8 cellular contexts compared by ENCODE assay signal in the genomic region with DNA sequence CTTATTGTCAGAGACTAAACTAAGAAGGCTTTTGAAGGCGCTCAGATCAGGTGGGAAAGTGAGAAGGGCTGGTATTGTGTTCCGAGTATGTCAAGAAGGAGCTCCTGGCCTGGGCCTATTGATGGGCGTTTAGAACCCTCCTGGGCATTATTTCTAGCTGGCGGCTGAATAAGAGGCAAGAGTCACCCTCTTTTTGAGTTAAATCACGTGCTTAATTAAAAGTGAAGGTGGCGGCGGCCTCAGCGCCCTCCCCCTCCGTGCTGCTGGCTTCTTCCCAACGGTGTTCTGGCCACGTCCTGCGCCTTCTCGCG. TPM values are rescaled to one million over a fixed set of nuclear protein-coding genes. Genes with fewer than 3 reads are reported as not detected.
A peak's percentile ranks its signal among the peaks of the same experiment; 100 is the strongest.
DNase-seq lines count a peak whose midpoint lies in the region; ATAC-seq, FAIRE-seq and TF ChIP-seq lines count a peak whose summit lies in the region.

No MANE protein-coding gene starts in this region.

- H3K27ac ChIP-seq in HepG2 (ENCODE audit: extremely low read length, insufficient read depth, low read length) (no peak overlapping the region), testis (peak overlapping the region; percentile 36 to 55)

- TF ChIP-seq POLR2A in HepG2 (IDR thresholded peaks at IDR 0.05; ENCODE audit: insufficient read depth in 1 of 2, low read depth in 2 of 2, low read length in 2 of 2) (no peak), testis (IDR thresholded peaks at IDR 0.05) (no peak)

- peaks cover 2% of the 10 kb centered on the region for H3K36me3 Mint-ChIP-seq in activated CD8-positive, alpha-beta T cell treated with anti-CD3 and anti-CD28 coated beads for 36 hours (ENCODE audit: low read depth)

- POLR2A ChIA-PET in activated CD8-positive, alpha-beta T cell treated with anti-CD3 and anti-CD28 coated beads for 36 hours (lab: Charles Lee) = no interaction called here
- POLR2A ChIA-PET in HepG2 (lab: Yijun Ruan, JAX) = interaction anchor here (1.0 to 1.3 kb wide), 2 partner anchors 15 to 16 kb away, joined by 3 read pairs; no protein-coding TSS in a partner anchor

- peak overlapping the region; percentile 62 for H3K4me3 Mint-ChIP-seq in activated CD8-positive, alpha-beta T cell treated with anti-CD3 and anti-CD28 coated beads for 36 hours

- in situ Hi-C loops in HepG2 (cut with HindIII; ENCODE audit: extremely low pct_ligation_motif_present, low pct_unique_long_range_greater_than_20kb) = no loop called here

- 32% methylated on average over 4 of the region's 14 CpGs for WGBS in HepG2 (ENCODE audit: low lambda C conversion rate)
- WGBS in testis, 2 donors = 8 to 10% methylated on average over 6 to 14 of the region's 14 CpGs

- H3K9ac ChIP-seq in HepG2 (ENCODE audit: insufficient read depth, low read depth, low read length) = no peak overlapping the region

- H3K4me1 Mint-ChIP-seq in activated CD8-positive, alpha-beta T cell treated with anti-CD3 and anti-CD28 coated beads for 36 hours (ENCODE audit: low read depth) = peaks cover 9% of the 10 kb centered on the region

- no peak for FAIRE-seq in HepG2 (lab: Jason Lieb, UNC)

- H3K4me3 ChIP-seq in HepG2 (replicated peaks in 1 of 3; ENCODE audit: insufficient read depth in 1 of 3, low read depth in 2 of 3, low read length in 3 of 3) (peak overlapping the region; percentile 10 to 58 (median 46); a peak in 4 of 6 replicates), testis (peak overlapping the region; percentile 61 to 63)

- ATAC-seq in activated CD8-positive, alpha-beta T cell treated with anti-CD3 and anti-CD28 coated beads for 36 hours = no peak
- ATAC-seq in HepG2 (peak; percentile 31), GM18870 (IDR thresholded peaks at IDR 0.05; ENCODE audit: unreplicated experiment) (no peak)

- H2AFZ ChIP-seq in HepG2 (ENCODE audit: low read length) = no peak overlapping the region

- H3K27me3 ChIP-seq in HepG2 (ENCODE audit: control insufficient read depth in 1 of 2, insufficient read depth in 2 of 2, low read length in 2 of 2) (peaks cover 2 to 35% of the 10 kb centered on the region in 2 experiments; a peak in 4 of 5 replicates), testis (no peaks in the 10 kb centered on the region)

- no peak overlapping the region for H3K27ac Mint-ChIP-seq in activated CD8-positive, alpha-beta T cell treated with anti-CD3 and anti-CD28 coated beads for 36 hours

- no peak for TF ChIP-seq RAD21 in HepG2 (CRISPR knock-in tag; IDR thresholded peaks at IDR 0.05)

- intact Hi-C loops in activated CD8-positive, alpha-beta T cell treated with anti-CD3 and anti-CD28 coated beads for 36 hours (cut with micrococcal nuclease) = no loop called here
- intact Hi-C loops in HepG2 (cut with micrococcal nuclease; ENCODE audit: unreplicated experiment) = no loop called here
- intact Hi-C loops in testis (cut with DNase I; ENCODE audit: low total_unique reads) = no loop called here

- TF ChIP-seq EP300 in HepG2 (IDR thresholded peaks at IDR 0.05; ENCODE audit: low read depth in 2 of 2, low read length in 2 of 2) (no peak), HepG2 (CRISPR knock-in tag; IDR thresholded peaks at IDR 0.05; ENCODE audit: borderline replicate concordance) (no peak)

- no peaks in the 10 kb centered on the region for H4K20me1 ChIP-seq in HepG2 (ENCODE audit: insufficient read depth, low read length)

- peaks cover 28% of the 10 kb centered on the region for H3K4me1 ChIP-seq in HepG2 (ENCODE audit: insufficient read depth, low read length)
- H3K4me1 ChIP-seq in testis = no peaks in the 10 kb centered on the region

- peak; percentile 2 for DNase-seq in activated CD4-positive, alpha-beta T cell treated with anti-CD3 and anti-CD28 coated beads, Interleukin-2, amount 50 U/mL, for 4 hours
- no peak for DNase-seq in activated CD4-positive, alpha-beta T cell treated with anti-CD3 and anti-CD28 coated beads for 4 hours
- DNase-seq in activated CD8-positive, alpha-beta T cell treated with anti-CD3 and anti-CD28 coated beads for 36 hours = peak; percentile 5
- no peak for DNase-seq in HepG2 (ENCODE audit: low spot score)
- no peak for DNase-seq in testis
- DNase-seq in GM03348 (ENCODE audit: low spot score) = no peak
- DNase-seq in NOMO-1 treated with dmso at 0.1 percent for 144 hours (lab: John Stamatoyannopoulos, UW; ENCODE audit: unreplicated experiment) = no peak

- H3K79me2 ChIP-seq in HepG2 (ENCODE audit: insufficient read depth, low read length) = no peaks in the 10 kb centered on the region

- peaks cover 22% of the 10 kb centered on the region for H3K9me3 Mint-ChIP-seq in activated CD8-positive, alpha-beta T cell treated with anti-CD3 and anti-CD28 coated beads for 36 hours

- CTCF ChIA-PET in activated CD8-positive, alpha-beta T cell treated with anti-CD3 and anti-CD28 coated beads for 36 hours (lab: Charles Lee) = interaction anchor here (1.0 to 4.2 kb wide), 4 partner anchors 10 to 42 kb away, joined by 3 to 36 read pairs (median 9); no protein-coding TSS in a partner anchor
- CTCF ChIA-PET in HepG2 (lab: Yijun Ruan, JAX; ENCODE audit: low intra/inter-chr PET ratio, low total read pairs) = no interaction called here

- H3K4me2 ChIP-seq in HepG2 (ENCODE audit: low read depth, low read length) = peak overlapping the region; percentile 74

- H3K27me3 Mint-ChIP-seq in activated CD8-positive, alpha-beta T cell treated with anti-CD3 and anti-CD28 coated beads for 36 hours = peaks cover 68% of the 10 kb centered on the region

- H3K9me3 ChIP-seq in HepG2 (ENCODE audit: low read length) = peaks cover 7% of the 10 kb centered on the region
- no peaks in the 10 kb centered on the region for H3K9me3 ChIP-seq in testis

- no peak for TF ChIP-seq CTCF in activated CD8-positive, alpha-beta T cell treated with anti-CD3 and anti-CD28 coated beads for 36 hours (IDR thresholded peaks at IDR 0.05)
- no peak for TF ChIP-seq CTCF in HepG2 (CRISPR knock-in tag; IDR thresholded peaks at IDR 0.05)
- TF ChIP-seq CTCF in testis (IDR thresholded peaks at IDR 0.05) = no peak

- BruUV-seq in HepG2 (replicated peaks; lab: Mats Ljungman, UMichigan) = no TSS peak

- H3K36me3 ChIP-seq in HepG2 (replicated peaks in 1 of 2; ENCODE audit: control insufficient read depth in 1 of 2, insufficient read depth in 2 of 2, low read length in 2 of 2) = no peaks in the 10 kb centered on the region
- H3K36me3 ChIP-seq in testis (ENCODE audit: low read depth, missing control alignments) = no peaks in the 10 kb centered on the region

RNA-seq across cellular contexts. Expression of a gene that starts 21.0 kb away (rescaled TPM):
- total RNA-seq in activated CD8-positive, alpha-beta T cell treated with anti-CD3 and anti-CD28 coated beads for 36 hours = 10 to 100 TPM; 16.4 to 19.2 TPM
- total RNA-seq in HepG2 (2016; rRNA removed; fragmentation: Illumina TruSeq; extraction: Trizol) (28.1 and 49.8 TPM in 2 replicates), testis (10 to 100 TPM; 52.4 to 87.9 TPM)
- total RNA-seq in HepG2 (2016; cell fraction: cytosol; rRNA removed; fragmentation: Illumina TruSeq; extraction: Trizol; ENCODE audit: low read depth) = 2.4 and 2.7 TPM in 2 replicates
- 24.8 and 48.3 TPM in 2 replicates for total RNA-seq in HepG2 (2016; cell fraction: insoluble cytoplasmic fraction; rRNA removed; fragmentation: Illumina TruSeq; extraction: Trizol)
- 7.4 and 9.1 TPM in 2 replicates for total RNA-seq in HepG2 (2016; cell fraction: membrane; rRNA removed; fragmentation: Illumina TruSeq; extraction: Trizol)
- total RNA-seq in HepG2 (2016; cell fraction: nucleus; rRNA removed; fragmentation: Illumina TruSeq; extraction: Trizol) = 53.7 and 57.7 TPM in 2 replicates
- polyA plus RNA-seq in HepG2 (2011; rRNA removed) (51.0 and 56.7 TPM in 2 replicates), testis (ENCODE audit: insufficient read depth, low read depth, low replicate concordance) (84.2 TPM)
- polyA plus RNA-seq in HepG2 (2011; cell fraction: cytosol; rRNA removed) = 33.1 and 51.2 TPM in 2 replicates
- 14.3 and 18.8 TPM in 2 replicates for polyA plus RNA-seq in HepG2 (2011; cell fraction: nucleus; rRNA removed)
- polyA plus RNA-seq in HepG2 (2012) = 41.6 and 43.2 TPM in 2 replicates
- 1.2 and 1.5 TPM in 2 replicates for polyA plus RNA-seq in HepG2 (2016; cell fraction: cytosol; fragmentation: Illumina TruSeq; extraction: Trizol; ENCODE audit: low read depth)
- 15.9 and 16.5 TPM in 2 replicates for polyA plus RNA-seq in HepG2 (2016; cell fraction: insoluble cytoplasmic fraction; fragmentation: Illumina TruSeq; extraction: Trizol; ENCODE audit: low read depth)
- 2.6 and 3.8 TPM in 2 replicates for polyA plus RNA-seq in HepG2 (2016; cell fraction: membrane; fragmentation: Illumina TruSeq; extraction: Trizol; ENCODE audit: low read depth)
- polyA plus RNA-seq in HepG2 (2016; cell fraction: nucleus; fragmentation: Illumina TruSeq; extraction: Trizol; ENCODE audit: insufficient read depth, low read depth) = 40.9 and 42.8 TPM in 2 replicates
- 133 and 193 TPM in 2 replicates for polyA minus RNA-seq in HepG2 (2011; rRNA and poly(A)+ RNA removed; ENCODE audit: low replicate concordance)
- 83.4 and 112 TPM in 2 replicates for polyA minus RNA-seq in HepG2 (2011; cell fraction: cytosol; rRNA and poly(A)+ RNA removed)
- polyA minus RNA-seq in HepG2 (2011; cell fraction: nucleus; rRNA and poly(A)+ RNA removed) = 33.0 and 62.8 TPM in 2 replicates

RNA-seq across cellular contexts. Expression of a gene that starts 44.3 kb away (rescaled TPM):
- under 1 TPM; 0.40 to 0.72 TPM for total RNA-seq in activated CD8-positive, alpha-beta T cell treated with anti-CD3 and anti-CD28 coated beads for 36 hours
- total RNA-seq in HepG2 (2016; rRNA removed; fragmentation: Illumina TruSeq; extraction: Trizol) (0.21 and 0.42 TPM in 2 replicates), testis (1 to 10 TPM; 8.3 to 8.7 TPM)
- not detected in 2 replicates for total RNA-seq in HepG2 (2016; cell fraction: cytosol; rRNA removed; fragmentation: Illumina TruSeq; extraction: Trizol; ENCODE audit: low read depth)
- 0.30 and 0.33 TPM in 2 replicates for total RNA-seq in HepG2 (2016; cell fraction: insoluble cytoplasmic fraction; rRNA removed; fragmentation: Illumina TruSeq; extraction: Trizol)
- 0.25 and 0.28 TPM in 2 replicates for total RNA-seq in HepG2 (2016; cell fraction: membrane; rRNA removed; fragmentation: Illumina TruSeq; extraction: Trizol)
- 0.31 TPM in 1 of 2 replicates, not detected in the other for total RNA-seq in HepG2 (2016; cell fraction: nucleus; rRNA removed; fragmentation: Illumina TruSeq; extraction: Trizol)
- polyA plus RNA-seq in HepG2 (2011; rRNA removed) (0.35 and 0.67 TPM in 2 replicates), testis (ENCODE audit: insufficient read depth, low read depth, low replicate concordance) (7.0 TPM)
- 0.63 and 0.83 TPM in 2 replicates for polyA plus RNA-seq in HepG2 (2011; cell fraction: cytosol; rRNA removed)
- 0.36 and 0.56 TPM in 2 replicates for polyA plus RNA-seq in HepG2 (2011; cell fraction: nucleus; rRNA removed)
- polyA plus RNA-seq in HepG2 (2012) = 0.13 and 0.19 TPM in 2 replicates
- 0.07 TPM in 1 of 2 replicates, not detected in the other for polyA plus RNA-seq in HepG2 (2016; cell fraction: cytosol; fragmentation: Illumina TruSeq; extraction: Trizol; ENCODE audit: low read depth)
- 0.44 and 0.53 TPM in 2 replicates for polyA plus RNA-seq in HepG2 (2016; cell fraction: insoluble cytoplasmic fraction; fragmentation: Illumina TruSeq; extraction: Trizol; ENCODE audit: low read depth)
- polyA plus RNA-seq in HepG2 (2016; cell fraction: membrane; fragmentation: Illumina TruSeq; extraction: Trizol; ENCODE audit: low read depth) = 0.19 TPM in 1 of 2 replicates, not detected in the other
- 0.15 TPM in 1 of 2 replicates, not detected in the other for polyA plus RNA-seq in HepG2 (2016; cell fraction: nucleus; fragmentation: Illumina TruSeq; extraction: Trizol; ENCODE audit: insufficient read depth, low read depth)
- 0.02 and 10.0 TPM in 2 replicates for polyA minus RNA-seq in HepG2 (2011; rRNA and poly(A)+ RNA removed; ENCODE audit: low replicate concordance)
- not detected in 2 replicates for polyA minus RNA-seq in HepG2 (2011; cell fraction: cytosol; rRNA and poly(A)+ RNA removed)
- 0.25 and 0.77 TPM in 2 replicates for polyA minus RNA-seq in HepG2 (2011; cell fraction: nucleus; rRNA and poly(A)+ RNA removed)

Comparison
In these comparisons a context has a peak if more than half of its experiments do, and no peak if none do; other contexts are left out.
1. DNase-seq: peak in activated CD4-positive, alpha-beta T cell treated with anti-CD3 and anti-CD28 coated beads, Interleukin-2, amount 50 U/mL, for 4 hours (2 of 2) and activated CD8-positive, alpha-beta T cell treated with anti-CD3 and anti-CD28 coated beads for 36 hours (single experiment); none in activated CD4-positive, alpha-beta T cell treated with anti-CD3 and anti-CD28 coated beads for 4 hours (0 of 2), HepG2 (single experiment), testis (single experiment), GM03348 (single experiment) and NOMO-1 treated with dmso at 0.1 percent for 144 hours (single experiment).